23 cellular contexts compared by ENCODE assay signal in the genomic region with DNA sequence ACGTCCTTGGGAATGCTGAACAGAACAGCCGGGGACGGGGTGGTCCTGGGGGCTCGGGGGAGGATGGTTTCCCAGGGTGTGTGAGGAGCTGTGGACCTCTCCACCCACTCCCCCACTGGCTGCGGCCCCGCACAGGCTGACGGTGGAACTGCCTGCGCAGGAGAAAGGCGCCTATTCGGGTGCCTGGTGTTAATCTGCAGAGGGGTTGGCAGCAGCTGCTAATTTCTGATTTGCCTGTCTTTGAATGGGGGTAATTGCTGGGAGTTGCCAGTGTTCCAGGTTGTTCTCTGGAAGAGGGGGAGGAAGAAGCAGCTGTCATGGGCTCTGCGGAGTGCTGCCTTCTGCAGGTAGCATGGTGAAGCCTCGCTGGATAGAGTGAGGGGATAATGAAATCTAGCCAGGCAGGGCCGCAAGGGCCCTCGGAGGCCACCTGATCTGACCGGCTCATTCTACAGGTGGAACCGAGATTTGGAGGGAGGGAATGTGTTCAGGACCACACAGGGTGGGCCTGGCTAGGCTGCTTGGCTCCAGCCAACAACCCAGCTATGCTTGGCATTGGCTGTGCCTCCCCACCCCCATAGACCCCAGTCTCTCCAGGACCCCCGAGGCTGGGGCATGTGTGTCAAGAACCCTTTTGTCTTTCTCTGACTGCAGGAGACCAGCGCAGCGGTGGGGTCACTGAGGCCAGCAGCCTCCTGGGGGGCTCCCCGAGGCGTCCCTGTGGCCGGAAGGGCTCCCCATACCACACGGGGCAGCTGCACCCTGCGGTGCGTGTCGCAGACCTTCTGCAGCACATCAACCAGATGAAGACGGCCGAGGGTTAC.
"Had no signal": no experiment of that assay in that cellular context is flagged by ENCODE, and none has a peak within 500 bp of the region (broad histone marks: within the 10 kb centered on the region; RNA-seq: fewer than 3 reads in every experiment).

No MANE protein-coding gene starts in this region.

- H3K4me1 Mint-ChIP-seq: activated CD4-positive, alpha-beta T cell treated with anti-CD3 and anti-CD28 coated beads, Interleukin-2, amount 10 ng/mL, durations not matched to agents 7 days and 5 days; activated naive CD4-positive, alpha-beta T cell treated with anti-CD3 and anti-CD28 coated beads, Interleukin-2, amount 10 ng/mL, durations not matched to agents 7 days and 5 days; activated naive CD8-positive, alpha-beta T cell treated with anti-CD3 and anti-CD28 coated beads, Interleukin-2, amount 50 U/mL, for 24 hours; brain; memory B cell; naive thymus-derived CD4-positive, alpha-beta T cell; stimulated activated effector memory CD8-positive, alpha-beta T cell treated with anti-CD3 and anti-CD28 coated beads, Interleukin-12 subunit alpha, Interleukin-12 subunit beta, amount 100 ng/mL, for 72 hours had no signal

- H3K9me3 ChIP-seq: ovary, testis had no signal

- H3K4me1 ChIP-seq: neural progenitor cell, testis had no signal

- H3K27me3 Mint-ChIP-seq: type B pancreatic cell had no signal

- H3K9ac ChIP-seq: neural progenitor cell had no signal

- H3K4me2 ChIP-seq: neural progenitor cell, smooth muscle cell had no signal

- H3K27ac ChIP-seq: dorsolateral prefrontal cortex, neural progenitor cell, ovary, testis had no signal

- H3K4me3 Mint-ChIP-seq: activated CD4-positive, alpha-beta T cell treated with anti-CD3 and anti-CD28 coated beads, Interleukin-2, amount 10 ng/mL, durations not matched to agents 7 days and 5 days; activated naive CD4-positive, alpha-beta T cell treated with anti-CD3 and anti-CD28 coated beads, Interleukin-2, amount 10 ng/mL, durations not matched to agents 7 days and 5 days; activated naive CD8-positive, alpha-beta T cell treated with anti-CD3 and anti-CD28 coated beads, Interleukin-2, amount 50 U/mL, for 24 hours; brain; memory B cell; naive thymus-derived CD4-positive, alpha-beta T cell; neural progenitor cell; stimulated activated effector memory CD8-positive, alpha-beta T cell treated with anti-CD3 and anti-CD28 coated beads, Interleukin-12 subunit alpha, Interleukin-12 subunit beta, amount 100 ng/mL, for 72 hours; type B pancreatic cell had no signal

- H3K27me3 ChIP-seq: dorsolateral prefrontal cortex, neural progenitor cell, ovary, testis had no signal

- H3K9me3 Mint-ChIP-seq: activated CD4-positive, alpha-beta T cell treated with anti-CD3 and anti-CD28 coated beads, Interleukin-2, amount 10 ng/mL, durations not matched to agents 7 days and 5 days; activated naive CD4-positive, alpha-beta T cell treated with anti-CD3 and anti-CD28 coated beads, Interleukin-2, amount 10 ng/mL, durations not matched to agents 7 days and 5 days; activated naive CD8-positive, alpha-beta T cell treated with anti-CD3 and anti-CD28 coated beads, Interleukin-2, amount 50 U/mL, for 24 hours; neural progenitor cell; stimulated activated effector memory CD8-positive, alpha-beta T cell treated with anti-CD3 and anti-CD28 coated beads, Interleukin-12 subunit alpha, Interleukin-12 subunit beta, amount 100 ng/mL, for 72 hours; type B pancreatic cell had no signal

- H3K4me3 ChIP-seq: dorsolateral prefrontal cortex, neural progenitor cell, ovary, smooth muscle cell, testis had no signal

- ATAC-seq: activated CD4-positive, CD25-positive, alpha-beta regulatory T cell treated with anti-CD3 and anti-CD28 coated beads, Interleukin-2, amount 50 U/mL, for 24 hours; activated naive CD8-positive, alpha-beta T cell treated with anti-CD3 and anti-CD28 coated beads, Interleukin-2, amount 50 U/mL, for 24 hours; naive thymus-derived CD4-positive, alpha-beta T cell; sciatic nerve; stimulated activated effector memory CD8-positive, alpha-beta T cell treated with anti-CD3 and anti-CD28 coated beads, Interleukin-12 subunit alpha, Interleukin-12 subunit beta, amount 100 ng/mL, for 72 hours had no signal

- H3K36me3 ChIP-seq: neural progenitor cell, ovary had no signal

- H3K36me3 Mint-ChIP-seq: activated naive CD4-positive, alpha-beta T cell treated with anti-CD3 and anti-CD28 coated beads, Interleukin-2, amount 10 ng/mL, durations not matched to agents 7 days and 5 days; memory B cell; naive thymus-derived CD4-positive, alpha-beta T cell; stimulated activated effector memory CD8-positive, alpha-beta T cell treated with anti-CD3 and anti-CD28 coated beads, Interleukin-12 subunit alpha, Interleukin-12 subunit beta, amount 100 ng/mL, for 72 hours had no signal

- DNase-seq: activated CD4-positive, alpha-beta T cell treated with anti-CD3 and anti-CD28 coated beads, Interleukin-2, amount 10 ng/mL, durations not matched to agents 7 days and 5 days; activated CD8-positive, alpha-beta memory T cell treated with anti-CD3 and anti-CD28 coated beads, Interleukin-2, amount 50 U/mL, for 48 hours; activated effector memory CD4-positive, alpha-beta T cell treated with Interleukin-2 at 50 U/mL for 16 hours; activated naive CD4-positive, alpha-beta T cell treated with anti-CD3 and anti-CD28 coated beads, Interleukin-2, amount 10 ng/mL, durations not matched to agents 7 days and 5 days; activated naive CD8-positive, alpha-beta T cell treated with anti-CD3 and anti-CD28 coated beads, Interleukin-2, amount 50 U/mL, for 24 hours; activated T-cell treated with anti-CD3 and anti-CD28 coated beads, Interleukin-2, amount 50 U/mL, for 48 hours; dorsolateral prefrontal cortex; kidney glomerular epithelial cell; naive thymus-derived CD4-positive, alpha-beta T cell; stimulated activated CD4-positive, alpha-beta T cell treated with anti-CD3 and anti-CD28 coated beads, Interleukin-4, amount 100 ng/mL, for 24 hours; T-helper 1 cell; T-helper 9 cell; testis had no signal

- FAIRE-seq: colon had no signal

- H2AFZ ChIP-seq: neural progenitor cell had no signal

- H3K27ac Mint-ChIP-seq: activated CD4-positive, alpha-beta T cell treated with anti-CD3 and anti-CD28 coated beads, Interleukin-2, amount 10 ng/mL, durations not matched to agents 7 days and 5 days; activated naive CD4-positive, alpha-beta T cell treated with anti-CD3 and anti-CD28 coated beads, Interleukin-2, amount 10 ng/mL, durations not matched to agents 7 days and 5 days; activated naive CD8-positive, alpha-beta T cell treated with anti-CD3 and anti-CD28 coated beads, Interleukin-2, amount 50 U/mL, for 24 hours; brain; memory B cell; naive thymus-derived CD4-positive, alpha-beta T cell; neural progenitor cell; stimulated activated effector memory CD8-positive, alpha-beta T cell treated with anti-CD3 and anti-CD28 coated beads, Interleukin-12 subunit alpha, Interleukin-12 subunit beta, amount 100 ng/mL, for 72 hours; type B pancreatic cell had no signal
